Comparison of ENCODE assay signal across 22 cellular contexts in genomic region chr17:66240630-66241029, GRCh38. TPM values are rescaled to one million over a fixed set of nuclear protein-coding genes. Genes with fewer than 3 reads are reported as not detected.
DNase-seq lines count a peak whose midpoint lies in the region; TF ChIP-seq lines count a peak whose summit lies in the region.
"Had no signal": no experiment of that assay in that cellular context is flagged by ENCODE, and none has a peak within 500 bp of the region (broad histone marks: within the 10 kb centered on the region; RNA-seq: fewer than 3 reads in every experiment).

No MANE protein-coding gene starts in this region.

- POLR2A ChIA-PET in PC-9 (lab: Charles Lee; ENCODE audit: unreplicated experiment), result interaction anchor here (0.6 kb wide), 1 partner anchor 9 kb away, joined by 3 read pairs; no protein-coding TSS in a partner anchor

- no peaks in the 10 kb centered on the region for H3K27me3 ChIP-seq in GM23248 (replicated peaks; ENCODE audit: insufficient read depth)
- no peaks in the 10 kb centered on the region for H3K27me3 ChIP-seq in PC-9 (ENCODE audit: insufficient read depth, low read depth)
- H3K27me3 ChIP-seq: left lung had no signal

- peaks cover 14% of the 10 kb centered on the region; the same call in 1 of the 2 replicates for H3F3A ChIP-seq in GM23248 (ENCODE audit: insufficient read depth)
- peaks cover 14% of the 10 kb centered on the region; the same call in 1 of the 2 replicates for H3F3A ChIP-seq in PC-9 (ENCODE audit: insufficient read depth, low read depth)

- WGBS in GM23248 (ENCODE audit: low coverage in 1 of 2, low lambda C conversion rate in 2 of 2, missing lambda C conversion rate in 2 of 2), 2 experiments, result 50% methylated on average over 3 of the region's 3 CpGs

- no peak overlapping the region for H3K27ac ChIP-seq in GM23248
- H3K27ac ChIP-seq in PC-9, result peak overlapping the region; percentile 42
- H3K27ac ChIP-seq: left lung had no signal

- CTCF ChIA-PET in PC-9 (lab: Charles Lee), result interaction anchor here (0.7 kb wide), 1 partner anchor 1009 kb away, joined by 4 read pairs; no protein-coding TSS in a partner anchor

- H3K9ac ChIP-seq in GM23248, result no peak overlapping the region

- H3K79me2 ChIP-seq in GM23248 (ENCODE audit: insufficient read depth) (no peaks in the 10 kb centered on the region), PC-9 (ENCODE audit: low read depth) (no peaks in the 10 kb centered on the region)

- no peak overlapping the region for H3K4me3 ChIP-seq in GM23248
- no peak overlapping the region for H3K4me3 ChIP-seq in PC-9
- H3K4me3 ChIP-seq: left lung had no signal

- TF ChIP-seq CTCF in PC-9 (conservative IDR thresholded peaks at IDR 0.05), result no peak

- DNase-seq in GM23248, result peak; percentile 34
- DNase-seq in PC-9, result peak in 1 of 2 experiments; percentile 73
- peak; percentile 12 for DNase-seq in dermis blood vessel endothelial cell
- DNase-seq in renal cortical epithelial cell (ENCODE audit: low read depth), result peak; percentile 7
- no peak for DNase-seq in NCI-H345 treated with DMSO at 0.1 percent for 48 hours (lab: John Stamatoyannopoulos, UW; ENCODE audit: unreplicated experiment)
- no peak for DNase-seq in activated CD4-positive, alpha-beta T cell treated with anti-CD3 and anti-CD28 coated beads, Interleukin-2, amount 50 U/mL, for 48 hours
- no peak for DNase-seq in COR-L47 (lab: John Stamatoyannopoulos, UW)
- DNase-seq in superior temporal gyrus (ENCODE audit: extremely low spot score), result no peak
- DNase-seq: activated CD4-positive, CD25-positive, alpha-beta regulatory T cell; activated naive CD8-positive, alpha-beta T cell treated with anti-CD3 and anti-CD28 coated beads for 36 hours; DMS53; effector CD8-positive, alpha-beta T cell; left lung; MV-4-11; NCI-H1930; SHP77; stimulated activated CD4-positive, alpha-beta T cell treated with anti-CD3 and anti-CD28 coated beads, Interleukin-12 subunit alpha, Interleukin-12 subunit beta, amount 100 ng/mL, for 4 hours had no signal

- H3K9me2 ChIP-seq in GM23248 (ENCODE audit: insufficient read depth), result no peaks in the 10 kb centered on the region
- H3K9me2 ChIP-seq in PC-9 (ENCODE audit: insufficient read depth), result no peaks in the 10 kb centered on the region

- H3K4me2 ChIP-seq in GM23248 (ENCODE audit: unreplicated experiment), result peak overlapping the region; percentile 11
- H3K4me2 ChIP-seq in PC-9, result peak overlapping the region; percentile 20; the same call in 1 of the 2 replicates

- intact Hi-C loops in PC-9 (cut with micrococcal nuclease; ENCODE audit: unreplicated experiment), result no loop called here

- H3K36me3 ChIP-seq in GM23248 (ENCODE audit: low read depth) (no peaks in the 10 kb centered on the region), PC-9 (ENCODE audit: low read depth) (no peaks in the 10 kb centered on the region)
- H3K36me3 ChIP-seq: left lung had no signal

- peaks cover 8% of the 10 kb centered on the region; the same call in 1 of the 2 replicates for H3K4me1 ChIP-seq in GM23248 (ENCODE audit: insufficient read depth)
- peaks cover 10% of the 10 kb centered on the region for H3K4me1 ChIP-seq in PC-9 (replicated peaks; ENCODE audit: insufficient read depth)
- H3K4me1 ChIP-seq: left lung had no signal

- H4K20me1 ChIP-seq in GM23248 (ENCODE audit: insufficient read depth) (no peaks in the 10 kb centered on the region), PC-9 (ENCODE audit: insufficient read depth) (no peaks in the 10 kb centered on the region; the same call in 1 of the 2 replicates)

- no TSS peak for BruUV-seq in PC-9 (replicated peaks; lab: Mats Ljungman, UMichigan)

- H2AFZ ChIP-seq in GM23248, result no peak overlapping the region
- H2AFZ ChIP-seq in PC-9, result no peak overlapping the region

- H3K9me3 ChIP-seq in GM23248 (ENCODE audit: low read depth), result no peaks in the 10 kb centered on the region
- H3K9me3 ChIP-seq in PC-9 (ENCODE audit: insufficient read depth, low read depth), result no peaks in the 10 kb centered on the region
- H3K9me3 ChIP-seq: left lung had no signal

- in situ Hi-C loops in GM23248 (cut with MboI), result no loop called here

RNA-seq across cellular contexts. Expression of gene APOH, which starts 11.4 kb away (rescaled TPM):
- total RNA-seq in GM23248 (2014; rRNA removed; shearing (Covaris generic)), result not detected in 2 replicates
- polyA plus RNA-seq in GM23248 (2016; fragmentation: Nextera tagmentation; extraction: Ambion mirVana), result not detected in 2 replicates
- total RNA-seq in PC-9 (2021) (not detected in 2 replicates), dermis blood vessel endothelial cell (not detected in 2 replicates), renal cortical epithelial cell (0.10 TPM in 1 of 2 replicates, not detected in the other)
- total RNA-seq: activated CD8-positive, alpha-beta memory T cell treated with anti-CD3 and anti-CD28 coated beads for 36 hours; activated naive CD8-positive, alpha-beta T cell treated with anti-CD3 and anti-CD28 coated beads for 36 hours; mononuclear cell; NCI-H460; T-helper 2 cell treated with Interferon-gamma antibody and Interleukin-4, amounts not matched to agents 100 ng/mL and 5 ng/mL, for 36 hours had no signal
- polyA plus RNA-seq: CD14-positive monocyte had no signal

RNA-seq across cellular contexts. Expression of gene CEP112, which starts 48.7 kb away (rescaled TPM):
- total RNA-seq in GM23248 (2014; rRNA removed; shearing (Covaris generic)), result 6.6 and 14.8 TPM in 2 replicates
- 7.2 and 8.1 TPM in 2 replicates for polyA plus RNA-seq in GM23248 (2016; fragmentation: Nextera tagmentation; extraction: Ambion mirVana)
- total RNA-seq in PC-9 (2021) (4.3 and 6.3 TPM in 2 replicates), dermis blood vessel endothelial cell (12.8 and 14.8 TPM in 2 replicates), renal cortical epithelial cell (15.3 and 27.0 TPM in 2 replicates)

Comparison
In these comparisons a context has a peak if more than half of its experiments do, and no peak if none do; other contexts are left out.
1. DNase-seq: peak in GM23248 (single experiment), dermis blood vessel endothelial cell (single experiment) and renal cortical epithelial cell (single experiment); none in NCI-H345 treated with DMSO at 0.1 percent for 48 hours (single experiment), activated CD4-positive, alpha-beta T cell treated with anti-CD3 and anti-CD28 coated beads, Interleukin-2, amount 50 U/mL, for 48 hours (0 of 2), COR-L47 (single experiment) and superior temporal gyrus (single experiment).